In genomic region chr2:42922790-42923631, GRCh38 we compare ENCODE assay signal across 12 cellular contexts.
DNase-seq lines count a peak whose midpoint lies in the region; ATAC-seq, FAIRE-seq and TF ChIP-seq lines count a peak whose summit lies in the region.
"Had no signal": no experiment of that assay in that cellular context is flagged by ENCODE, and none has a peak within 500 bp of the region (broad histone marks: within the 10 kb centered on the region; RNA-seq: fewer than 3 reads in every experiment).

No MANE protein-coding gene starts in this region.

- peak overlapping the region; percentile 90 for H3K27ac ChIP-seq in colonic mucosa
- peak overlapping the region; percentile 20 to 93 (median 89) for H3K27ac ChIP-seq in stomach
- H3K27ac ChIP-seq: cardiac muscle cell had no signal

- no peak for TF ChIP-seq EP300 in stomach (IDR thresholded peaks at IDR 0.05)

- TF ChIP-seq CTCF in colonic mucosa (IDR thresholded peaks at IDR 0.05) (no peak), stomach (IDR thresholded peaks at IDR 0.05) (no peak)

- no peak overlapping the region for H3K4me3 ChIP-seq in colonic mucosa
- no peak overlapping the region for H3K4me3 ChIP-seq in stomach
- H3K4me3 ChIP-seq: cardiac muscle cell had no signal

- H3K4me1 ChIP-seq in colonic mucosa (peaks cover 30% of the 10 kb centered on the region), stomach (peaks cover 56 to 68% (median 61%) of the 10 kb centered on the region in 4 donors)

- DNase-seq in HTR-8/SVneo (ENCODE audit: insufficient read length, low spot score) (no peak), colonic mucosa (no peak), kidney tubule cell (ENCODE audit: low spot score) (peak; percentile 87), stomach (no peak), NAMALWA (ENCODE audit: low spot score) (no peak)
- DNase-seq in central memory CD4-positive, alpha-beta T cell = no peak
- no peak for DNase-seq in activated naive CD4-positive, alpha-beta T cell treated with anti-CD3 and anti-CD28 coated beads, Interleukin-2, amount 50 U/mL, for 16 hours
- DNase-seq: activated B cell treated with CpG ODN at 0.5 μM for 24 hours, GF-D8, NCI-H510A treated with DMSO at 0.1 percent for 48 hours had no signal

- no peak for ATAC-seq in HG02588 (IDR thresholded peaks at IDR 0.05; ENCODE audit: unreplicated experiment)

- 65 to 82% (median 79%) methylated on average over 7 of the region's 7 CpGs for WGBS in stomach, 5 donors

- FAIRE-seq in HTR-8/SVneo (lab: Jason Lieb, UNC) = peak; percentile 16

- no peak for TF ChIP-seq POLR2A in stomach (IDR thresholded peaks at IDR 0.05)

- intact Hi-C loops in colonic mucosa (cut with DNase I) = no loop called here
- intact Hi-C loops in stomach (cut with DNase I; ENCODE audit: low total_unique reads) = no loop called here

- H3K36me3 ChIP-seq in colonic mucosa (no peaks in the 10 kb centered on the region), stomach (no peaks in the 10 kb centered on the region)
- H3K36me3 ChIP-seq: cardiac muscle cell had no signal

- H3K27me3 ChIP-seq in colonic mucosa (no peaks in the 10 kb centered on the region), stomach (no peaks in the 10 kb centered on the region)
- H3K27me3 ChIP-seq: cardiac muscle cell had no signal

- H3K9ac ChIP-seq in colonic mucosa (ENCODE audit: low read depth in 2 of 2, low read length in 2 of 2) = no peak overlapping the region

- H3K9me3 ChIP-seq in colonic mucosa (no peaks in the 10 kb centered on the region), stomach (no peaks in the 10 kb centered on the region)
